ENCODE assay signal across 8 cellular contexts in the genomic region with DNA sequence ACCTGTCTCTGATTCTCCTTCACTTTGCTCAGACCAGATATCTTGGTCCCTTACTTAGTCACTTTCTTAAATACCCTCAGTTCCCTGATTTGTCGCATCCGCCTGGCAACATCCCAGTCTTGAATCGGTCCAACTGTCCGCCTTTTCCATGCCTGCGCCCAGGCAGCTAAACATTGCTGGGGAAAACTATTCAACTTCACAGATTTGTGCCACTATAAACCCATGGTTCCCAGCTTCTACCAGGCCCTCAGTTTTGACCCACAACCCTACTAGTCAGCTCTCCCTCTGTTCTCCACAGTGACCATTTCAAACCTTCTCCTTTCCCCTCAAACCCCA. TPM values are rescaled to one million over a fixed set of nuclear protein-coding genes. Genes with fewer than 3 reads are reported as not detected.
DNase-seq lines count a peak whose midpoint lies in the region; ATAC-seq lines count a peak whose summit lies in the region.

No MANE protein-coding gene starts in this region.

- H3K27ac Mint-ChIP-seq in stimulated activated naive CD8-positive, alpha-beta T cell treated with anti-CD3 and anti-CD28 coated beads, Interleukin-15, Interleukin-2, amounts not matched to agents 100 ng/mL and 50 ng/mL, for 24 hours, result no peak overlapping the region
- peak overlapping the region; percentile 10 for H3K27ac Mint-ChIP-seq in central memory CD8-positive, alpha-beta T cell (ENCODE audit: low read depth)
- H3K27ac Mint-ChIP-seq in naive B cell, result peak overlapping the region in 2 of 6 donors; percentile 73 to 87

- H3K9me3 Mint-ChIP-seq in stimulated activated naive CD8-positive, alpha-beta T cell treated with anti-CD3 and anti-CD28 coated beads, Interleukin-15, Interleukin-2, amounts not matched to agents 100 ng/mL and 50 ng/mL, for 24 hours, result no peaks in the 10 kb centered on the region
- H3K9me3 Mint-ChIP-seq in central memory CD8-positive, alpha-beta T cell, result no peaks in the 10 kb centered on the region
- H3K9me3 Mint-ChIP-seq in naive B cell, result peaks cover 0 to 8% (median 4%) of the 10 kb centered on the region in 7 donors

- no peak for DNase-seq in stimulated activated naive CD8-positive, alpha-beta T cell treated with anti-CD3 and anti-CD28 coated beads, Interleukin-15, Interleukin-2, amounts not matched to agents 100 U/mL and 50 U/mL, for 24 hours
- DNase-seq in central memory CD8-positive, alpha-beta T cell (ENCODE audit: low spot score in 2 of 2), result no peak
- DNase-seq in naive B cell, result no peak
- DNase-seq in mucosa of gallbladder (ENCODE audit: low spot score), result no peak
- no peak for DNase-seq in activated CD8-positive, alpha-beta memory T cell treated with anti-CD3 and anti-CD28 coated beads for 24 hours

- H3K4me3 Mint-ChIP-seq in stimulated activated naive CD8-positive, alpha-beta T cell treated with anti-CD3 and anti-CD28 coated beads, Interleukin-15, Interleukin-2, amounts not matched to agents 100 ng/mL and 50 ng/mL, for 24 hours, result peak overlapping the region; percentile 61
- peak overlapping the region; percentile 63 for H3K4me3 Mint-ChIP-seq in central memory CD8-positive, alpha-beta T cell
- peak overlapping the region; percentile 16 to 87 (median 75) for H3K4me3 Mint-ChIP-seq in naive B cell

- ATAC-seq in stimulated activated naive CD8-positive, alpha-beta T cell treated with anti-CD3 and anti-CD28 coated beads, Interleukin-15, Interleukin-2, amounts not matched to agents 100 U/mL and 50 U/mL, for 24 hours, result no peak
- ATAC-seq in central memory CD8-positive, alpha-beta T cell (replicated peaks; ENCODE audit: extremely low read depth, poor library complexity, severe bottlenecking), result no peak
- ATAC-seq in naive B cell (ENCODE audit: low read depth in 2 of 2) (no peak), GM21515 (IDR thresholded peaks at IDR 0.05; ENCODE audit: unreplicated experiment) (no peak), HG02884 (IDR thresholded peaks at IDR 0.05; ENCODE audit: unreplicated experiment) (no peak)

- peaks cover 32% of the 10 kb centered on the region for H3K27me3 Mint-ChIP-seq in stimulated activated naive CD8-positive, alpha-beta T cell treated with anti-CD3 and anti-CD28 coated beads, Interleukin-15, Interleukin-2, amounts not matched to agents 100 ng/mL and 50 ng/mL, for 24 hours
- H3K27me3 Mint-ChIP-seq in central memory CD8-positive, alpha-beta T cell, result peaks cover 58% of the 10 kb centered on the region
- H3K27me3 Mint-ChIP-seq in naive B cell, result peaks cover 30 to 56% (median 41%) of the 10 kb centered on the region in 3 donors

- no peaks in the 10 kb centered on the region for H3K36me3 Mint-ChIP-seq in stimulated activated naive CD8-positive, alpha-beta T cell treated with anti-CD3 and anti-CD28 coated beads, Interleukin-15, Interleukin-2, amounts not matched to agents 100 ng/mL and 50 ng/mL, for 24 hours (ENCODE audit: low read depth)
- no peaks in the 10 kb centered on the region for H3K36me3 Mint-ChIP-seq in central memory CD8-positive, alpha-beta T cell (ENCODE audit: insufficient read depth)
- H3K36me3 Mint-ChIP-seq in naive B cell, result peaks cover 0 to 13% of the 10 kb centered on the region in 2 donors

- peaks cover 6% of the 10 kb centered on the region for H3K4me1 Mint-ChIP-seq in stimulated activated naive CD8-positive, alpha-beta T cell treated with anti-CD3 and anti-CD28 coated beads, Interleukin-15, Interleukin-2, amounts not matched to agents 100 ng/mL and 50 ng/mL, for 24 hours (ENCODE audit: low read depth)
- H3K4me1 Mint-ChIP-seq in central memory CD8-positive, alpha-beta T cell, result peaks cover 11% of the 10 kb centered on the region
- peaks cover 6 to 10% (median 6%) of the 10 kb centered on the region in 3 donors for H3K4me1 Mint-ChIP-seq in naive B cell

RNA-seq across cellular contexts. Expression of gene FGD1, which starts 0.5 kb away (rescaled TPM):
- under 1 TPM; 0.50 to 0.95 (median 0.79) TPM for polyA plus RNA-seq in naive B cell (ENCODE audit: low read depth in 6 of 6)
- 5.4 TPM for total RNA-seq in mucosa of gallbladder

RNA-seq across cellular contexts. Expression of gene GNL3L, which starts 33.5 kb away (rescaled TPM):
- 10 to 100 TPM; 15.1 to 35.4 (median 27.4) TPM for polyA plus RNA-seq in naive B cell (ENCODE audit: low read depth in 6 of 6)
- 32.9 TPM for total RNA-seq in mucosa of gallbladder

RNA-seq across cellular contexts. Expression of gene TSR2, which starts 56.3 kb away (rescaled TPM):
- 10 to 100 TPM; 63.7 to 91.9 (median 71.3) TPM for polyA plus RNA-seq in naive B cell (ENCODE audit: low read depth in 6 of 6)
- total RNA-seq in mucosa of gallbladder, result 34.3 TPM
